In genomic region chr6:3109755-3110154, GRCh38 we compare ENCODE assay signal across 33 cellular contexts.
"Had no signal": no experiment of that assay in that cellular context is flagged by ENCODE, and none has a peak within 500 bp of the region (broad histone marks: within the 10 kb centered on the region; RNA-seq: fewer than 3 reads in every experiment).

No MANE protein-coding gene starts in this region.

- H3K27me3 Mint-ChIP-seq: activated naive CD8-positive, alpha-beta T cell treated with anti-CD3 and anti-CD28 coated beads for 36 hours; memory B cell; naive thymus-derived CD8-positive, alpha-beta T cell had no signal

- H3K9me3 ChIP-seq: adrenal gland, body of pancreas, colonic mucosa, esophagus squamous epithelium, gastrocnemius medialis, pancreas, right atrium auricular region, testis, transverse colon, uterus had no signal

- ATAC-seq: activated T-cell treated with anti-CD3 and anti-CD28 coated beads, Interleukin-2, amount 50 U/mL, for 72 hours; body of pancreas; gastrocnemius medialis; naive thymus-derived CD8-positive, alpha-beta T cell had no signal

- H3K27me3 ChIP-seq: adrenal gland, body of pancreas, cardiac muscle cell, colonic mucosa, esophagus squamous epithelium, gastrocnemius medialis, pancreas, right atrium auricular region, testis, transverse colon, uterus had no signal

- DNase-seq: activated CD4-positive, alpha-beta T cell treated with anti-CD3 and anti-CD28 coated beads for 4 hours; activated CD4-positive, alpha-beta T cell treated with anti-CD3 and anti-CD28 coated beads, Interleukin-2, amount 50 U/mL, for 4 hours; activated naive CD4-positive, alpha-beta T cell; activated naive CD8-positive, alpha-beta T cell treated with anti-CD3 and anti-CD28 coated beads for 36 hours; activated T-cell treated with anti-CD3 and anti-CD28 coated beads for 4 hours; activated T-cell treated with anti-CD3 and anti-CD28 coated beads, Interleukin-2, amount 50 U/mL, for 72 hours; adrenal gland; aorta; body of pancreas; cerebellar nuclear complex; colonic mucosa; effector CD8-positive, alpha-beta T cell; esophagus squamous epithelium; gastrocnemius medialis; glutamatergic neuron; kidney; left colon; midbrain; naive thymus-derived CD8-positive, alpha-beta T cell; nucleus accumbens; pancreas; stimulated activated CD4-positive, alpha-beta T cell treated with anti-CD3 and anti-CD28 coated beads, Interleukin-15, amount 100 ng/mL, for 24 hours; stimulated activated CD4-positive, alpha-beta T cell treated with anti-CD3 and anti-CD28 coated beads, Interleukin-2, amount 100 ng/mL, for 24 hours; stimulated activated naive CD4-positive, alpha-beta T cell; T-helper 9 cell; transverse colon; uterus had no signal

- H3K4me3 Mint-ChIP-seq: activated naive CD8-positive, alpha-beta T cell treated with anti-CD3 and anti-CD28 coated beads for 36 hours; activated T-cell treated with anti-CD3 and anti-CD28 coated beads, Interleukin-2, amount 50 U/mL, for 72 hours; memory B cell; naive thymus-derived CD8-positive, alpha-beta T cell; neural crest cell had no signal

- H3K9me3 Mint-ChIP-seq: activated naive CD8-positive, alpha-beta T cell treated with anti-CD3 and anti-CD28 coated beads for 36 hours; activated T-cell treated with anti-CD3 and anti-CD28 coated beads, Interleukin-2, amount 50 U/mL, for 72 hours; memory B cell; naive thymus-derived CD8-positive, alpha-beta T cell; neural crest cell had no signal

- H3K4me3 ChIP-seq: adrenal gland, body of pancreas, cardiac muscle cell, colonic mucosa, esophagus squamous epithelium, gastrocnemius medialis, pancreas, right atrium auricular region, testis, transverse colon, uterus had no signal

- H3K27ac ChIP-seq: adrenal gland, body of pancreas, cardiac muscle cell, colonic mucosa, esophagus squamous epithelium, gastrocnemius medialis, pancreas, right atrium auricular region, testis, transverse colon, uterus, VCaP had no signal

- H3K4me1 ChIP-seq: body of pancreas, colonic mucosa, gastrocnemius medialis, pancreas, right atrium auricular region, testis, transverse colon, uterus had no signal

- H3K27ac Mint-ChIP-seq: activated naive CD8-positive, alpha-beta T cell treated with anti-CD3 and anti-CD28 coated beads for 36 hours; memory B cell had no signal

- H3K4me1 Mint-ChIP-seq: memory B cell, neural crest cell had no signal
